Comparison of ENCODE assay signal across 9 cellular contexts in the genomic region with DNA sequence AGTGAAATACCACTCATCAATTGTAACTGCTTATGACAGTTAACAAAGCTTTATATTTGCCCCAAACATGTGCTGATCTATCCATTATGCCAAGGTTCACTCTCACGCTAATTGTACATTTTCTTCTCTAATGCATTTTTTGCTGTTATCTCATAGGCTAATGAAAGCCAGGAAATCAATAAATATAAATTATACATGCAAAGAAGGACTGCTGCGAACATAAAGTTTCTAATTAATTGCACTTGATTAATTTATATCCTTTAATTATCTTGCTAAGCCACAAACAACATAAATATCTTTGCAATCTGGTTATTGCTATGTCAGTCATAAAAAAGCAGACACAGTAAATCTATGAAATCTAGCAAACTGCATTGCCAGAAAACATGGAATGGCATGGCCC.
"Had no signal": no experiment of that assay in that cellular context is flagged by ENCODE, and none has a peak within 500 bp of the region (broad histone marks: within the 10 kb centered on the region; RNA-seq: fewer than 3 reads in every experiment).

No MANE protein-coding gene starts in this region.

- H2AFZ ChIP-seq: GM23248 had no signal

- H3K9me3 Mint-ChIP-seq: HFFc6 had no signal

- H3K4me3 Mint-ChIP-seq: HFFc6, IgD-negative memory B cell had no signal

- H3K9me3 ChIP-seq: HAP-1 had no signal

- H3K27ac ChIP-seq: GM23248, HL-60 had no signal

- H3K4me1 Mint-ChIP-seq: IgD-negative memory B cell had no signal

- DNase-seq: GM23248, GOT3, H7, HFFc6 had no signal

- H3K27ac Mint-ChIP-seq: HFFc6, IgD-negative memory B cell had no signal

- ATAC-seq: HCT116, HepG2 had no signal

- H3K36me3 ChIP-seq: HAP-1 had no signal

- H3K9ac ChIP-seq: GM23248 had no signal

- H3K4me3 ChIP-seq: GM23248, HAP-1 had no signal
